8 cellular contexts compared by ENCODE assay signal in the genomic region with DNA sequence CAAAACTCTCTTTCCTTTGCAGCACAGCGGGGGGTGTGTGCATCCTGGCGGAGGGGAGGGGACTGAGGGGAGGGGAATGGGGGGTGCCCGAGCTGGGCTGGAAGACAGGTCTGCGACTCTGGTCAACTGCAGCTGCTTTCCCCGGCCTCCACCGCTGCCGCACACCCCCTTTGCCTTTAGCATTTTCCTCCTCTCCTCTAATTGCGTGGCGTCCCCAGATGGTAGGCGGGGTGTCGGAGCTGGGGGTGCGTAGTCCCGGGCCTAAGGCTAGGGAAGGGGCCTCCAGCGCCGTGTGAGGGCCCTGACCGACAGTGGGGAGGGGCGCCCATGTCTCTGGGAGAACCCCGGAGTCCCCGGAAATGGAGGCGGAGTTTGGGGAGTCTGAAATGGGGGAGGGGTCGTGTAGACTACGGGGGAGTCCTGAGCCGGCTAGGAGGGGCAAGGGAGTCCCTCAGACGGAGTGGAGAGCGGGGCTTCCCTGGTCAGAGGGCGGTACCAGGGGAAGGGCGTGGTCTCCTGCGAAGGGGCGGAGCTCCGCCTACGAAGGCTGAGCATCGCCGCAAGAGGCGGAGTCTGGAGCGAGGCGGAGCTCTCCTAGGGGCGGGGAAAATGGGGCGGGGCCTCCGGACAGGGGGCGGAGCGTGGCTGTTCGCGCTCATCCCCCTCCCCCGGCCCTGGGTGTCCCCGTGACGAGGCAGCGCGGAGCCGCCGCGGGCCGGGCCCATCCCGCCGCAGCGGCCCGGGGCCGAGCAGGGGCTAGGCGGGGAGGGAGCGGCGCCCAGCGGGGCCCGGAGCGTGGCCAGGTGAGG.
A peak's percentile ranks its signal among the peaks of the same experiment; 100 is the strongest.
DNase-seq lines count a peak whose midpoint lies in the region; ATAC-seq and TF ChIP-seq lines count a peak whose summit lies in the region.

A gene with protein sequence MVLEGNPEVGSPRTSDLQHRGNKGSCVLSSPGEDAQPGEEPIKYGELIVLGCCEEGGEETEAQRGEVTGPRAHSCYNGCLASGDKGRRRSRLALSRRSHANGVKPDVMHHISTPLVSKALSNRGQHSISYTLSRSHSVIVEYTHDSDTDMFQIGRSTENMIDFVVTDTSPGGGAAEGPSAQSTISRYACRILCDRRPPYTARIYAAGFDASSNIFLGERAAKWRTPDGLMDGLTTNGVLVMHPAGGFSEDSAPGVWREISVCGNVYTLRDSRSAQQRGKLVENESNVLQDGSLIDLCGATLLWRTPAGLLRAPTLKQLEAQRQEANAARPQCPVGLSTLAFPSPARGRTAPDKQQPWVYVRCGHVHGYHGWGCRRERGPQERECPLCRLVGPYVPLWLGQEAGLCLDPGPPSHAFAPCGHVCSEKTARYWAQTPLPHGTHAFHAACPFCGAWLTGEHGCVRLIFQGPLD (plus strand): TSS at position 681 of the 809 bp plus-strand sequence. CDS start 1,224 bp downstream, outside the sequence.

- H3K4me1 Mint-ChIP-seq in nephron, result peaks cover 16% of the 10 kb centered on the region

- DNase-seq in DMS153 (lab: John Stamatoyannopoulos, UW) (peak; percentile 67), KG1 (lab: John Stamatoyannopoulos, UW) (peak; percentile 46), RKO (ENCODE audit: low spot score) (peak; percentile 88), fibroblast of the conjunctiva (ENCODE audit: low read depth) (peak; percentile 83)
- DNase-seq in activated T-helper 9 cell treated with anti-CD3 and anti-CD28 coated beads, Interleukin-2, amount 50 U/mL, for 16 hours (ENCODE audit: low read depth), result peak; percentile 92
- peak; percentile 89 for DNase-seq in stimulated activated naive CD4-positive, alpha-beta T cell treated with Interleukin-2 at 50 U/mL for 16 hours (lab: John Stamatoyannopoulos, UW)

- H3K27me3 Mint-ChIP-seq in nephron (ENCODE audit: low read depth), result peaks cover 4% of the 10 kb centered on the region

- no peak for TF ChIP-seq CTCF in nephron (IDR thresholded peaks at IDR 0.05; ENCODE audit: unreplicated experiment in 3 of 3)

- peaks cover 5% of the 10 kb centered on the region for H3K36me3 Mint-ChIP-seq in nephron (ENCODE audit: low read depth)

- peak within 1 kb of the TSS; percentile 93 to 97 (median 96) for H3K4me3 Mint-ChIP-seq in nephron

- peak within 1 kb of the TSS; percentile 62 to 89 (median 85) for H3K27ac Mint-ChIP-seq in nephron

- peaks cover 6% of the 10 kb centered on the region for H3K9me3 Mint-ChIP-seq in nephron

- peak; percentile 68 for ATAC-seq in GM21723 (IDR thresholded peaks at IDR 0.05; ENCODE audit: unreplicated experiment)

Comparison
In these comparisons a context has a peak if more than half of its experiments do, and no peak if none do; other contexts are left out.
1. Peak in every context shown above with its lines: DNase-seq and ATAC-seq.